1 cellular context compared by ENCODE assay signal in the genomic region with DNA sequence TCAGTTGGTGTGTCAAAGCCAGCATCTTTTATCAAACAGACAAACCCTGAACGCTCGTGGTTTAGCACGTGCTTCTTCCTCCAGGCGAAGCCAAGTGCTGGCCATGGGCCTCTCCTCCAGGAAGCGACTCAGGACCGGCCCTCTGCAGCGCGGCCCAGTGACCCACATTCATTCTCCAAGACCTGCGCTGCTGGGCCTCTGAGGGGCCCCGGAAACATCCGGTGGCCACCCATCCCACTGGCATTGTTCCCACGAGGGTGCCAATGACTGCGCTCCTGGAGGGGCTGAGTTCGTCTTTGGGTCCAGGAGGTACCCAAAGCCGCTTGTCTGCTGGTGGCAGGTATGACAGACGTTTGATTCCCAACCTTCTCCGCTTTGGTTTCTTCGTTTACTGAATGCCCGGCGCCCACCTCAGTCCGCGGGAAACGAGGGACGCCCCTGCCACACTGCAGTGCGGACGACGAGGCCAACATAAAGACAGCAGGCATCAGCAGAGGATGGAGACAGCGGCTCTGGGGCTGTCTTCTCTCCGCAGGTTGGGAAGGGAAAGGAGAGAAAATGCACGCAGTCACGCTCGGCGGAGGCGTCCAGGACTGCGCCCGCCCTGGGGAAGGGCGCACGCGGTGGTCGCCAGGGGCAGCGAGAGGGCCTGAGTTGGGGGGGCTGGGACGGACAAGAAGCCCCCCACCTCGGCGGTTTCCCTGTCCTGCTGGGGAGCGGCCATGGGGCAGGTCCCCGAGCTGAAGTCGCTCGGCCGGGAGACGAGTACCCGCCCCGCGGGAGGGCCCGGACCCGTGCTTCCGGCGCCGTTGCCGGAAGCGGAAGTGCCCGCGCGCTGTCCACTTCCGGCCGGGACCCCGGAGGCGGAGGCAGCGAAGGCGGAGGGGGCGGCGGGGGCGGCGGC.
TF ChIP-seq lines count a peak whose summit lies in the region.

TSS of gene EXOC3 (plus strand) at position 842 of the 904 bp plus-strand sequence. CDS start 3,030 bp downstream, outside the sequence.

TF ChIP-seq in HepG2, 621 proteins besides CTCF, POLR2A, EP300 and RAD21 (continued from another document and continues in another):
- TF ChIP-seq, protein P1, sequence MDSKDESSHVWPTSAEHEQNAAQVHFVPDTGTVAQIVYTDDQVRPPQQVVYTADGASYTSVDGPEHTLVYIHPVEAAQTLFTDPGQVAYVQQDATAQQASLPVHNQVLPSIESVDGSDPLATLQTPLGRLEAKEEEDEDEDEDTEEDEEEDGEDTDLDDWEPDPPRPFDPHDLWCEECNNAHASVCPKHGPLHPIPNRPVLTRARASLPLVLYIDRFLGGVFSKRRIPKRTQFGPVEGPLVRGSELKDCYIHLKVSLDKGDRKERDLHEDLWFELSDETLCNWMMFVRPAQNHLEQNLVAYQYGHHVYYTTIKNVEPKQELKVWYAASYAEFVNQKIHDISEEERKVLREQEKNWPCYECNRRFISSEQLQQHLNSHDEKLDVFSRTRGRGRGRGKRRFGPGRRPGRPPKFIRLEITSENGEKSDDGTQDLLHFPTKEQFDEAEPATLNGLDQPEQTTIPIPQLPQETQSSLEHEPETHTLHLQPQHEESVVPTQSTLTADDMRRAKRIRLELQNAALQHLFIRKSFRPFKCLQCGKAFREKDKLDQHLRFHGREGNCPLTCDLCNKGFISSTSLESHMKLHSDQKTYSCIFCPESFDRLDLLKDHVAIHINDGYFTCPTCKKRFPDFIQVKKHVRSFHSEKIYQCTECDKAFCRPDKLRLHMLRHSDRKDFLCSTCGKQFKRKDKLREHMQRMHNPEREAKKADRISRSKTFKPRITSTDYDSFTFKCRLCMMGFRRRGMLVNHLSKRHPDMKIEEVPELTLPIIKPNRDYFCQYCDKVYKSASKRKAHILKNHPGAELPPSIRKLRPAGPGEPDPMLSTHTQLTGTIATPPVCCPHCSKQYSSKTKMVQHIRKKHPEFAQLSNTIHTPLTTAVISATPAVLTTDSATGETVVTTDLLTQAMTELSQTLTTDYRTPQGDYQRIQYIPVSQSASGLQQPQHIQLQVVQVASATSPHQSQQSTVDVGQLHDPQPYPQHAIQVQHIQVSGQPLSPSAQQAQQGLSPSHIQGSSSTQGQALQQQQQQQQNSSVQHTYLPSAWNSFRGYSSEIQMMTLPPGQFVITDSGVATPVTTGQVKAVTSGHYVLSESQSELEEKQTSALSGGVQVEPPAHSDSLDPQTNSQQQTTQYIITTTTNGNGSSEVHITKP (CRISPR knock-in tag; IDR thresholded peaks at IDR 0.05; ENCODE audit: low read depth): no peak
- TF ChIP-seq SNRNP70 (IDR thresholded peaks at IDR 0.05; ENCODE audit: low read depth, low read length): no peak
- no peak for TF ChIP-seq HMG20A (CRISPR knock-in tag; IDR thresholded peaks at IDR 0.05; ENCODE audit: borderline replicate concordance)
- 0 out of 2 replicates have a peak, but pooled peaks have one; percentile 17 for TF ChIP-seq SMAD1 (CRISPR knock-in tag; IDR thresholded peaks at IDR 0.05; ENCODE audit: borderline replicate concordance, low read depth)
- TF ChIP-seq, protein P2, sequence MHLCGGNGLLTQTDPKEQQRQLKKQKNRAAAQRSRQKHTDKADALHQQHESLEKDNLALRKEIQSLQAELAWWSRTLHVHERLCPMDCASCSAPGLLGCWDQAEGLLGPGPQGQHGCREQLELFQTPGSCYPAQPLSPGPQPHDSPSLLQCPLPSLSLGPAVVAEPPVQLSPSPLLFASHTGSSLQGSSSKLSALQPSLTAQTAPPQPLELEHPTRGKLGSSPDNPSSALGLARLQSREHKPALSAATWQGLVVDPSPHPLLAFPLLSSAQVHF (CRISPR knock-in tag; IDR thresholded peaks at IDR 0.05): 0 out of 2 replicates have a peak, but pooled peaks have one; percentile 61
- no peak for TF ChIP-seq MIXL1 (CRISPR knock-in tag; IDR thresholded peaks at IDR 0.05)
- peak; percentile 76; the same call in 1 of the 2 replicates for TF ChIP-seq ZNF280D (CRISPR knock-in tag; IDR thresholded peaks at IDR 0.05)
- TF ChIP-seq ZKSCAN5 (CRISPR knock-in tag; IDR thresholded peaks at IDR 0.05): no peak
- no peak for TF ChIP-seq POGZ (CRISPR knock-in tag; IDR thresholded peaks at IDR 0.05)
- no peak for TF ChIP-seq ZNF296 (CRISPR knock-in tag; conservative IDR thresholded peaks at IDR 0.05)
- TF ChIP-seq AKAP8 (CRISPR knock-in tag; IDR thresholded peaks at IDR 0.05): no peak
- TF ChIP-seq ZNF12 (CRISPR knock-in tag; IDR thresholded peaks at IDR 0.05): no peak
- no peak for TF ChIP-seq HOXA7 (CRISPR knock-in tag; IDR thresholded peaks at IDR 0.05)
- TF ChIP-seq NFKB2 (CRISPR knock-in tag; IDR thresholded peaks at IDR 0.05; ENCODE audit: borderline replicate concordance): peak; percentile 68; the same call in 1 of the 2 replicates
- TF ChIP-seq ERF (CRISPR knock-in tag; IDR thresholded peaks at IDR 0.05): peak; percentile 57; the same call in 1 of the 2 replicates
- TF ChIP-seq ZNF337 (CRISPR knock-in tag; IDR thresholded peaks at IDR 0.05; ENCODE audit: borderline replicate concordance, low read depth): no peak
- TF ChIP-seq CENPX (CRISPR knock-in tag; IDR thresholded peaks at IDR 0.05): no peak
- peak; percentile 40; the same call in 1 of the 2 replicates for TF ChIP-seq ZBTB7B (CRISPR knock-in tag; IDR thresholded peaks at IDR 0.05)
- no peak for TF ChIP-seq ZNF552 (CRISPR knock-in tag; IDR thresholded peaks at IDR 0.05; ENCODE audit: borderline replicate concordance)
- no peak for TF ChIP-seq ZNF775 (CRISPR knock-in tag; IDR thresholded peaks at IDR 0.05; ENCODE audit: borderline replicate concordance)
- 0 out of 2 replicates have a peak, but pooled peaks have one; percentile 39 for TF ChIP-seq ZMYM4 (CRISPR knock-in tag; IDR thresholded peaks at IDR 0.05)
- peak; percentile 76; the same call in 1 of the 2 replicates for TF ChIP-seq ZNF839 (CRISPR knock-in tag; IDR thresholded peaks at IDR 0.05; ENCODE audit: borderline replicate concordance)
- TF ChIP-seq ZSCAN30 (CRISPR knock-in tag; IDR thresholded peaks at IDR 0.05): no peak
- no peak for TF ChIP-seq ZNF644 (CRISPR knock-in tag; IDR thresholded peaks at IDR 0.05; ENCODE audit: low read depth)
- TF ChIP-seq CHD4 (IDR thresholded peaks at IDR 0.05; ENCODE audit: borderline replicate concordance, low read length): no peak
- TF ChIP-seq SP4 (CRISPR knock-in tag; IDR thresholded peaks at IDR 0.05): 0 out of 2 replicates have a peak, but pooled peaks have one; percentile 21
- no peak for TF ChIP-seq ZNF138 (CRISPR knock-in tag; IDR thresholded peaks at IDR 0.05; ENCODE audit: low read depth)
- TF ChIP-seq, protein P3, sequence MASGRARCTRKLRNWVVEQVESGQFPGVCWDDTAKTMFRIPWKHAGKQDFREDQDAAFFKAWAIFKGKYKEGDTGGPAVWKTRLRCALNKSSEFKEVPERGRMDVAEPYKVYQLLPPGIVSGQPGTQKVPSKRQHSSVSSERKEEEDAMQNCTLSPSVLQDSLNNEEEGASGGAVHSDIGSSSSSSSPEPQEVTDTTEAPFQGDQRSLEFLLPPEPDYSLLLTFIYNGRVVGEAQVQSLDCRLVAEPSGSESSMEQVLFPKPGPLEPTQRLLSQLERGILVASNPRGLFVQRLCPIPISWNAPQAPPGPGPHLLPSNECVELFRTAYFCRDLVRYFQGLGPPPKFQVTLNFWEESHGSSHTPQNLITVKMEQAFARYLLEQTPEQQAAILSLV (CRISPR knock-in tag; IDR thresholded peaks at IDR 0.05; ENCODE audit: borderline replicate concordance): no peak; the same call in 1 of the 2 replicates
- TF ChIP-seq ZNF572 (CRISPR knock-in tag; IDR thresholded peaks at IDR 0.05): no peak
- no peak for TF ChIP-seq IKZF4 (CRISPR knock-in tag; IDR thresholded peaks at IDR 0.05; ENCODE audit: borderline replicate concordance, low read depth, not compliant biosample characterization)
- TF ChIP-seq, protein P4, sequence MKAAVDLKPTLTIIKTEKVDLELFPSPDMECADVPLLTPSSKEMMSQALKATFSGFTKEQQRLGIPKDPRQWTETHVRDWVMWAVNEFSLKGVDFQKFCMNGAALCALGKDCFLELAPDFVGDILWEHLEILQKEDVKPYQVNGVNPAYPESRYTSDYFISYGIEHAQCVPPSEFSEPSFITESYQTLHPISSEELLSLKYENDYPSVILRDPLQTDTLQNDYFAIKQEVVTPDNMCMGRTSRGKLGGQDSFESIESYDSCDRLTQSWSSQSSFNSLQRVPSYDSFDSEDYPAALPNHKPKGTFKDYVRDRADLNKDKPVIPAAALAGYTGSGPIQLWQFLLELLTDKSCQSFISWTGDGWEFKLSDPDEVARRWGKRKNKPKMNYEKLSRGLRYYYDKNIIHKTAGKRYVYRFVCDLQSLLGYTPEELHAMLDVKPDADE (CRISPR knock-in tag; IDR thresholded peaks at IDR 0.05): no peak
- TF ChIP-seq, protein P5, sequence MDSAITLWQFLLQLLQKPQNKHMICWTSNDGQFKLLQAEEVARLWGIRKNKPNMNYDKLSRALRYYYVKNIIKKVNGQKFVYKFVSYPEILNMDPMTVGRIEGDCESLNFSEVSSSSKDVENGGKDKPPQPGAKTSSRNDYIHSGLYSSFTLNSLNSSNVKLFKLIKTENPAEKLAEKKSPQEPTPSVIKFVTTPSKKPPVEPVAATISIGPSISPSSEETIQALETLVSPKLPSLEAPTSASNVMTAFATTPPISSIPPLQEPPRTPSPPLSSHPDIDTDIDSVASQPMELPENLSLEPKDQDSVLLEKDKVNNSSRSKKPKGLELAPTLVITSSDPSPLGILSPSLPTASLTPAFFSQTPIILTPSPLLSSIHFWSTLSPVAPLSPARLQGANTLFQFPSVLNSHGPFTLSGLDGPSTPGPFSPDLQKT (CRISPR knock-in tag; IDR thresholded peaks at IDR 0.05; ENCODE audit: borderline replicate concordance): no peak
- no peak for TF ChIP-seq ZNF564 (CRISPR knock-in tag; IDR thresholded peaks at IDR 0.05)
- TF ChIP-seq KLF15 (CRISPR knock-in tag; IDR thresholded peaks at IDR 0.05; ENCODE audit: borderline replicate concordance): peak; percentile 72; the same call in 1 of the 2 replicates
- TF ChIP-seq ZNF446 (CRISPR knock-in tag; IDR thresholded peaks at IDR 0.05): no peak
- no peak for TF ChIP-seq ZNF318 (CRISPR knock-in tag; IDR thresholded peaks at IDR 0.05)
- no peak for TF ChIP-seq CCAR2 (optimal IDR thresholded peaks at IDR 0.05; ENCODE audit: low read depth, low read length)
